Comparison of ENCODE assay signal across 27 cellular contexts in the genomic region with DNA sequence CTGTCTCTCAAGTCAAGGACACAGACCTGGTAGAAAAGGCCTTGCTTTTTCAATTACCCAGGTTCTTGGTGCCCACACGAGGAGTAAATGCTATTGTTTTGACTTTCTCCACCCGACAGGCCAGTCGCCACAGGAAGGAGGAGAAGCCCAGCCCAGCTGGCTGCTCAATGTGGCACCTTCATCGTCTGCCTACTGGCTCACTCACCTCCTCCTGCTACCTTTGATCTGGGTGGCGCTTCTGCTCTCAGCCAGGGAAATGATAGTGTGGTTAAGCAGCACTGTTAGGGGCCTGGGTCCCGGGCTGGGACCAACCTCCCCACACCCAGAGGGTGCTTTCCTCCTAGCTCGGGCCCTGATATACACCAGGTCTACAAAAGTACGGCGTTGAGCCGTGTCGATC.
DNase-seq lines count a peak whose midpoint lies in the region; ATAC-seq and TF ChIP-seq lines count a peak whose summit lies in the region.
"Had no signal": no experiment of that assay in that cellular context is flagged by ENCODE, and none has a peak within 500 bp of the region (broad histone marks: within the 10 kb centered on the region; RNA-seq: fewer than 3 reads in every experiment).

No MANE protein-coding gene starts in this region.

- H3K9me3 Mint-ChIP-seq in activated CD4-positive, alpha-beta memory T cell treated with anti-CD3 and anti-CD28 coated beads for 36 hours = no peaks in the 10 kb centered on the region
- H3K9me3 Mint-ChIP-seq in activated CD4-positive, alpha-beta memory T cell treated with anti-CD3 and anti-CD28 coated beads, Interleukin-2, amount 10 ng/mL, durations not matched to agents 7 days and 5 days = peaks cover 19% of the 10 kb centered on the region
- H3K9me3 Mint-ChIP-seq in CD4-positive, alpha-beta memory T cell = peaks cover 0 to 5% (median 2%) of the 10 kb centered on the region in 8 donors
- H3K9me3 Mint-ChIP-seq in T-cell = peaks cover 0 to 2% (median 0%) of the 10 kb centered on the region in 3 donors
- peaks cover 10% of the 10 kb centered on the region for H3K9me3 Mint-ChIP-seq in T-helper 2 cell treated with Interferon-gamma antibody and Interleukin-4, amounts not matched to agents 5 μg/mL and 100 μg/mL, for 36 hours

- POLR2A ChIA-PET in activated CD4-positive, alpha-beta memory T cell treated with anti-CD3 and anti-CD28 coated beads for 36 hours (lab: Charles Lee) = no interaction called here
- POLR2A ChIA-PET in activated CD4-positive, alpha-beta memory T cell treated with anti-CD3 and anti-CD28 coated beads, Interleukin-2, amount 10 ng/mL, durations not matched to agents 7 days and 5 days (lab: Charles Lee) = no interaction called here
- POLR2A ChIA-PET in CD4-positive, alpha-beta memory T cell (lab: Charles Lee; ENCODE audit: partially characterized antibody) = no interaction called here
- POLR2A ChIA-PET in T-cell (lab: Charles Lee) = no interaction called here

- intact Hi-C loops in activated CD4-positive, alpha-beta memory T cell treated with anti-CD3 and anti-CD28 coated beads for 36 hours (cut with micrococcal nuclease) = no loop called here
- intact Hi-C loops in CD4-positive, alpha-beta memory T cell (cut with micrococcal nuclease) = no loop called here
- intact Hi-C loops in lower lobe of right lung (cut with DNase I) = no loop called here

- no peaks in the 10 kb centered on the region for H3K9me3 ChIP-seq in CD4-positive, alpha-beta memory T cell (ENCODE audit: control insufficient read depth in 1 of 2, low read length in 2 of 2)
- no peaks in the 10 kb centered on the region for H3K9me3 ChIP-seq in lower lobe of right lung
- H3K9me3 ChIP-seq: adrenal gland, gastroesophageal sphincter, left lung, pancreas, tibial nerve had no signal

- no peaks in the 10 kb centered on the region for H3K36me3 Mint-ChIP-seq in activated CD4-positive, alpha-beta memory T cell treated with anti-CD3 and anti-CD28 coated beads for 36 hours
- H3K36me3 Mint-ChIP-seq in activated CD4-positive, alpha-beta memory T cell treated with anti-CD3 and anti-CD28 coated beads, Interleukin-2, amount 10 ng/mL, durations not matched to agents 7 days and 5 days (ENCODE audit: low read depth) = no peaks in the 10 kb centered on the region
- H3K36me3 Mint-ChIP-seq in CD4-positive, alpha-beta memory T cell = no peaks in the 10 kb centered on the region
- H3K36me3 Mint-ChIP-seq in T-cell = no peaks in the 10 kb centered on the region
- no peaks in the 10 kb centered on the region for H3K36me3 Mint-ChIP-seq in T-helper 2 cell treated with Interferon-gamma antibody and Interleukin-4, amounts not matched to agents 5 μg/mL and 100 μg/mL, for 36 hours (ENCODE audit: low read depth)
- H3K36me3 Mint-ChIP-seq: brain; immature natural killer cell; natural killer cell treated with Interleukin-12 subunit alpha and Interleukin-12 subunit beta and Interleukin-15 and Interleukin-18, amount 100 ng/mL, for 72 hours had no signal

- no peak overlapping the region for H3K27ac Mint-ChIP-seq in activated CD4-positive, alpha-beta memory T cell treated with anti-CD3 and anti-CD28 coated beads for 36 hours
- no peak overlapping the region for H3K27ac Mint-ChIP-seq in activated CD4-positive, alpha-beta memory T cell treated with anti-CD3 and anti-CD28 coated beads, Interleukin-2, amount 10 ng/mL, durations not matched to agents 7 days and 5 days
- peak overlapping the region in 4 of 7 donors; percentile 47 to 75 (median 72) for H3K27ac Mint-ChIP-seq in CD4-positive, alpha-beta memory T cell
- peak overlapping the region; percentile 15 to 89 for H3K27ac Mint-ChIP-seq in T-cell
- no peak overlapping the region for H3K27ac Mint-ChIP-seq in T-helper 2 cell treated with Interferon-gamma antibody and Interleukin-4, amounts not matched to agents 5 μg/mL and 100 μg/mL, for 36 hours
- H3K27ac Mint-ChIP-seq: activated T-helper 2 cell treated with anti-CD3 and anti-CD28 coated beads, Interferon-gamma antibody, Interleukin-2, Interleukin-4, amounts not matched to agents 10 μg/mL and 5 μg/mL and 100 μg/mL, durations not matched to agents 14 hours and 24 hours and 36 hours; IgD-negative memory B cell; immature natural killer cell; natural killer cell treated with Interleukin-12 subunit alpha and Interleukin-12 subunit beta and Interleukin-15 and Interleukin-18, amount 100 ng/mL, for 72 hours had no signal

- CTCF ChIA-PET in activated CD4-positive, alpha-beta memory T cell treated with anti-CD3 and anti-CD28 coated beads for 36 hours (lab: Charles Lee) = interaction anchor here (0.7 to 1.2 kb wide), 2 partner anchors 38 to 45 kb away, joined by 3 to 4 read pairs; no protein-coding TSS in a partner anchor
- CTCF ChIA-PET in activated CD4-positive, alpha-beta memory T cell treated with anti-CD3 and anti-CD28 coated beads, Interleukin-2, amount 10 ng/mL, durations not matched to agents 7 days and 5 days (lab: Charles Lee) = no interaction called here
- CTCF ChIA-PET in CD4-positive, alpha-beta memory T cell (lab: Charles Lee; ENCODE audit: partially characterized antibody) = no interaction called here
- CTCF ChIA-PET in T-cell (lab: Charles Lee) = interaction anchor here in 1 of 2 donors (0.6 kb wide), 1 partner anchor 10 kb away, joined by 4 read pairs; no protein-coding TSS in a partner anchor

- no peaks in the 10 kb centered on the region for H3K36me3 ChIP-seq in CD4-positive, alpha-beta memory T cell (ENCODE audit: insufficient read depth, low read length)
- no peaks in the 10 kb centered on the region for H3K36me3 ChIP-seq in lower lobe of right lung
- H3K36me3 ChIP-seq: adrenal gland, gastroesophageal sphincter, left lung, pancreas, tibial nerve had no signal

- peaks cover 18% of the 10 kb centered on the region for H3K4me1 ChIP-seq in CD4-positive, alpha-beta memory T cell (ENCODE audit: insufficient read depth, low read length)
- H3K4me1 ChIP-seq in lower lobe of right lung = peaks cover 13% of the 10 kb centered on the region
- H3K4me1 ChIP-seq: adrenal gland, gastroesophageal sphincter, pancreas, tibial nerve had no signal

- no peak for TF ChIP-seq CTCF in lower lobe of right lung (IDR thresholded peaks at IDR 0.05)

- no peak overlapping the region for H3K27ac ChIP-seq in CD4-positive, alpha-beta memory T cell (ENCODE audit: low read depth, low read length)
- H3K27ac ChIP-seq in lower lobe of right lung = peak overlapping the region; percentile 67
- H3K27ac ChIP-seq: adrenal gland, gastroesophageal sphincter, pancreas, RWPE1, skin epidermis, tibial nerve had no signal

- H3K4me1 Mint-ChIP-seq in activated CD4-positive, alpha-beta memory T cell treated with anti-CD3 and anti-CD28 coated beads for 36 hours (ENCODE audit: low read depth) = peaks cover 23% of the 10 kb centered on the region
- peaks cover 2% of the 10 kb centered on the region for H3K4me1 Mint-ChIP-seq in activated CD4-positive, alpha-beta memory T cell treated with anti-CD3 and anti-CD28 coated beads, Interleukin-2, amount 10 ng/mL, durations not matched to agents 7 days and 5 days
- H3K4me1 Mint-ChIP-seq in CD4-positive, alpha-beta memory T cell = peaks cover 11 to 28% (median 22%) of the 10 kb centered on the region in 4 donors
- peaks cover 28 to 42% (median 29%) of the 10 kb centered on the region in 3 donors for H3K4me1 Mint-ChIP-seq in T-cell
- peaks cover 11% of the 10 kb centered on the region for H3K4me1 Mint-ChIP-seq in T-helper 2 cell treated with Interferon-gamma antibody and Interleukin-4, amounts not matched to agents 5 μg/mL and 100 μg/mL, for 36 hours (ENCODE audit: low read depth)
- H3K4me1 Mint-ChIP-seq: immature natural killer cell had no signal

- no peaks in the 10 kb centered on the region for H3K27me3 Mint-ChIP-seq in activated CD4-positive, alpha-beta memory T cell treated with anti-CD3 and anti-CD28 coated beads for 36 hours
- H3K27me3 Mint-ChIP-seq in activated CD4-positive, alpha-beta memory T cell treated with anti-CD3 and anti-CD28 coated beads, Interleukin-2, amount 10 ng/mL, durations not matched to agents 7 days and 5 days = no peaks in the 10 kb centered on the region
- H3K27me3 Mint-ChIP-seq in CD4-positive, alpha-beta memory T cell = no peaks in the 10 kb centered on the region
- no peaks in the 10 kb centered on the region for H3K27me3 Mint-ChIP-seq in T-cell
- no peaks in the 10 kb centered on the region for H3K27me3 Mint-ChIP-seq in T-helper 2 cell treated with Interferon-gamma antibody and Interleukin-4, amounts not matched to agents 5 μg/mL and 100 μg/mL, for 36 hours (ENCODE audit: low read depth)

- H3K4me3 Mint-ChIP-seq in activated CD4-positive, alpha-beta memory T cell treated with anti-CD3 and anti-CD28 coated beads for 36 hours = no peak overlapping the region
- H3K4me3 Mint-ChIP-seq in activated CD4-positive, alpha-beta memory T cell treated with anti-CD3 and anti-CD28 coated beads, Interleukin-2, amount 10 ng/mL, durations not matched to agents 7 days and 5 days = no peak overlapping the region
- peak overlapping the region; percentile 7 to 89 (median 67) for H3K4me3 Mint-ChIP-seq in CD4-positive, alpha-beta memory T cell
- peak overlapping the region; percentile 49 to 80 (median 56) for H3K4me3 Mint-ChIP-seq in T-cell
- no peak overlapping the region for H3K4me3 Mint-ChIP-seq in T-helper 2 cell treated with Interferon-gamma antibody and Interleukin-4, amounts not matched to agents 5 μg/mL and 100 μg/mL, for 36 hours
- H3K4me3 Mint-ChIP-seq: brain; immature natural killer cell; natural killer cell treated with Interleukin-12 subunit alpha and Interleukin-12 subunit beta and Interleukin-15 and Interleukin-18, amount 100 ng/mL, for 72 hours had no signal

- no peak overlapping the region for H3K4me3 ChIP-seq in CD4-positive, alpha-beta memory T cell (ENCODE audit: low read length in 2 of 2)
- H3K4me3 ChIP-seq in lower lobe of right lung = no peak overlapping the region
- H3K4me3 ChIP-seq: adrenal gland, gastroesophageal sphincter, left lung, pancreas, skin epidermis, tibial nerve had no signal

- DNase-seq in activated CD4-positive, alpha-beta memory T cell treated with anti-CD3 and anti-CD28 coated beads for 36 hours = peak; percentile 19
- DNase-seq in activated CD4-positive, alpha-beta memory T cell treated with anti-CD3 and anti-CD28 coated beads, Interleukin-2, amount 10 ng/mL, durations not matched to agents 7 days and 5 days = no peak
- DNase-seq in CD4-positive, alpha-beta memory T cell = peak in 2 of 5 donors; percentile 5 to 6
- DNase-seq in T-cell (peak in 12 of 34 experiments; percentile 2 to 25 (median 5)), lower lobe of right lung (no peak)
- DNase-seq in T-helper 2 cell treated with Interferon-gamma antibody and Interleukin-4, amounts not matched to agents 5 μg/mL and 100 μg/mL, for 36 hours (ENCODE audit: low spot score) = no peak
- no peak for DNase-seq in activated CD4-positive, CD25-positive, alpha-beta regulatory T cell (lab: John Stamatoyannopoulos, UW)
- DNase-seq: adrenal gland; cerebellar nuclear complex; H9; hippocampal formation; immature natural killer cell; left lung; NCI-H1092 treated with DMSO at 0.1 percent for 48 hours; NCI-H1930; NCI-H774; pancreas; stimulated activated CD8-positive, alpha-beta memory T cell treated with anti-CD3 and anti-CD28 coated beads, Interleukin-4, amount 100 ng/mL, for 48 hours had no signal

- no peaks in the 10 kb centered on the region for H3K27me3 ChIP-seq in CD4-positive, alpha-beta memory T cell (ENCODE audit: insufficient read depth, low read length)
- no peaks in the 10 kb centered on the region for H3K27me3 ChIP-seq in lower lobe of right lung (ENCODE audit: low read depth)
- H3K27me3 ChIP-seq: adrenal gland, left lung, pancreas, tibial nerve had no signal

- peak in 3 of 4 experiments; percentile 63 to 66 (median 64) for ATAC-seq in T-cell (replicated peaks in 1 of 4)
- ATAC-seq in lower lobe of right lung = no peak
- ATAC-seq in HG03139 (IDR thresholded peaks at IDR 0.05; ENCODE audit: unreplicated experiment) = no peak
- ATAC-seq: gastroesophageal sphincter; left lung; natural killer cell treated with Interleukin-12 subunit alpha and Interleukin-12 subunit beta and Interleukin-15 and Interleukin-18, amount 100 ng/mL, for 72 hours; pancreas had no signal

Comparison
In these comparisons a context has a peak if more than half of its experiments do, and no peak if none do; other contexts are left out.
1. H3K27ac Mint-ChIP-seq: peak in CD4-positive, alpha-beta memory T cell (4 of 7) and T-cell (2 of 2); none in activated CD4-positive, alpha-beta memory T cell treated with anti-CD3 and anti-CD28 coated beads for 36 hours (single experiment), activated CD4-positive, alpha-beta memory T cell treated with anti-CD3 and anti-CD28 coated beads, Interleukin-2, amount 10 ng/mL, durations not matched to agents 7 days and 5 days (single experiment) and T-helper 2 cell treated with Interferon-gamma antibody and Interleukin-4, amounts not matched to agents 5 μg/mL and 100 μg/mL, for 36 hours (single experiment).
2. H3K4me3 Mint-ChIP-seq: peak in CD4-positive, alpha-beta memory T cell (8 of 8) and T-cell (3 of 3); none in activated CD4-positive, alpha-beta memory T cell treated with anti-CD3 and anti-CD28 coated beads for 36 hours (single experiment), activated CD4-positive, alpha-beta memory T cell treated with anti-CD3 and anti-CD28 coated beads, Interleukin-2, amount 10 ng/mL, durations not matched to agents 7 days and 5 days (single experiment) and T-helper 2 cell treated with Interferon-gamma antibody and Interleukin-4, amounts not matched to agents 5 μg/mL and 100 μg/mL, for 36 hours (single experiment).
3. ATAC-seq: peak in T-cell (3 of 4); none in lower lobe of right lung (0 of 2) and HG03139 (single experiment).